14 cellular contexts compared by ENCODE assay signal in the genomic region with DNA sequence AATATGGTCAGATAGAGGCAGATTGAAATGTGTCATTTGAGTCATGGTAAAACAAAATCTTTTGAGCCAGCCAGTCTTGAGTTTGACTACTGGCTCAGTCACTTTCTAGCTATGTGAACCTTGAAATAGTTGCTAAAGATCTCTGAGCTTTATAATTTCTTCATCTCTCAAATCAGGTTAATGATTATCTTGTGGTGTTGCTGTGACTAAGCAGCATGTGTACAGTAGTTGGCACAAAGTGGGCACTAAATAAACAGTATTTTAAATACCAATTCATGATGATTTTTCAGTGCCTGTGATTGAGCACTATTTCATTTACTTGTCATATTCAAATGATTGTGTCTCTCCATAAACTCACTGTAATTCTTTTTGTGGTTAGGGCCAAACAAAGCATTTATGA.
DNase-seq lines count a peak whose midpoint lies in the region; ATAC-seq, FAIRE-seq and TF ChIP-seq lines count a peak whose summit lies in the region.
"Had no signal": no experiment of that assay in that cellular context is flagged by ENCODE, and none has a peak within 500 bp of the region (broad histone marks: within the 10 kb centered on the region; RNA-seq: fewer than 3 reads in every experiment).

No MANE protein-coding gene starts in this region.

- H3K4me3 Mint-ChIP-seq in nephron progenitor cell (no peak overlapping the region), type B pancreatic cell (no peak overlapping the region)
- H3K4me3 Mint-ChIP-seq: CD14-positive monocyte had no signal

- H3K27ac Mint-ChIP-seq in nephron progenitor cell (no peak overlapping the region), type B pancreatic cell (no peak overlapping the region)
- H3K27ac Mint-ChIP-seq: CD14-positive monocyte had no signal

- no peaks in the 10 kb centered on the region for H3K79me2 ChIP-seq in keratinocyte (ENCODE audit: control insufficient read depth, insufficient read depth, low read length)
- H3K79me2 ChIP-seq: parathyroid adenoma had no signal

- H3K27ac ChIP-seq in keratinocyte (ENCODE audit: control insufficient read depth, insufficient read depth, low read length), result peak overlapping the region; percentile 47
- H3K27ac ChIP-seq in upper lobe of left lung, result no peak overlapping the region
- H3K27ac ChIP-seq: parathyroid adenoma, SJSA1 had no signal

- ATAC-seq in GM19463 (IDR thresholded peaks at IDR 0.05; ENCODE audit: unreplicated experiment), result peak; percentile 49
- peak; percentile 38 to 53 for ATAC-seq in upper lobe of left lung (ENCODE audit: low FRiP score in 2 of 2)

- no peak for TF ChIP-seq POLR2A in upper lobe of left lung (IDR thresholded peaks at IDR 0.05)

- H3K9ac ChIP-seq in keratinocyte (ENCODE audit: control insufficient read depth, extremely low read depth, insufficient read depth, low read length), result no peak overlapping the region
- H3K9ac ChIP-seq: parathyroid adenoma had no signal

- H3K4me1 Mint-ChIP-seq in nephron progenitor cell, result peaks cover 15% of the 10 kb centered on the region
- H3K4me1 Mint-ChIP-seq in type B pancreatic cell (ENCODE audit: unreplicated experiment), result peaks cover 4% of the 10 kb centered on the region

- H3K36me3 ChIP-seq in keratinocyte (ENCODE audit: control insufficient read depth in 2 of 2, extremely low read depth in 1 of 2, insufficient read depth in 2 of 2, low read length in 2 of 2) (no peaks in the 10 kb centered on the region), upper lobe of left lung (no peaks in the 10 kb centered on the region)
- H3K36me3 ChIP-seq: SJSA1, stomach had no signal

- H4K20me1 ChIP-seq in keratinocyte (ENCODE audit: control insufficient read depth, extremely low read depth, insufficient read depth, low read length), result no peaks in the 10 kb centered on the region

- no peak overlapping the region for H3K4me2 ChIP-seq in keratinocyte (ENCODE audit: control insufficient read depth, extremely low read depth, insufficient read depth, low read depth, low read length)

- H3K27me3 ChIP-seq in keratinocyte (ENCODE audit: control insufficient read depth, extremely low read depth, insufficient read depth, low read length) (no peaks in the 10 kb centered on the region), upper lobe of left lung (no peaks in the 10 kb centered on the region)
- H3K27me3 ChIP-seq: SJSA1, stomach had no signal

- no peak for TF ChIP-seq EP300 in upper lobe of left lung (IDR thresholded peaks at IDR 0.05)

- peak; percentile 13 for FAIRE-seq in keratinocyte (lab: Jason Lieb, UNC)
- FAIRE-seq: endometrium had no signal

- H3K27me3 Mint-ChIP-seq in nephron progenitor cell (ENCODE audit: low read depth, poor library complexity), result no peaks in the 10 kb centered on the region
- H3K27me3 Mint-ChIP-seq in type B pancreatic cell, result no peaks in the 10 kb centered on the region

- dilution Hi-C loops in keratinocyte (cut with MboI; ENCODE audit: extremely low pct_ligation_motif_present, low sequenced_read_pairs), result no loop called here

- peaks cover 21% of the 10 kb centered on the region for H3K9me3 Mint-ChIP-seq in nephron progenitor cell
- H3K9me3 Mint-ChIP-seq in type B pancreatic cell, result peaks cover 4% of the 10 kb centered on the region

- no peak for TF ChIP-seq CTCF in keratinocyte (optimal IDR thresholded peaks at IDR 0.05 in 1 of 3, IDR thresholded peaks at IDR 0.05 in 1 of 3, conservative IDR thresholded peaks at IDR 0.05 in 1 of 3; ENCODE audit: extremely low read depth in 1 of 3, insufficient read depth in 2 of 3, low read length in 3 of 3)
- TF ChIP-seq CTCF in upper lobe of left lung (IDR thresholded peaks at IDR 0.05), result no peak
- TF ChIP-seq CTCF in nephron progenitor cell (IDR thresholded peaks at IDR 0.05), result no peak
- TF ChIP-seq CTCF in type B pancreatic cell (conservative IDR thresholded peaks at IDR 0.05), result no peak

- H3K4me3 ChIP-seq in keratinocyte (ENCODE audit: control insufficient read depth in 2 of 3, extremely low read depth in 1 of 3, insufficient read depth in 2 of 3, low read depth in 1 of 3, low read length in 3 of 3) (no peak overlapping the region), upper lobe of left lung (no peak overlapping the region)
- H3K4me3 ChIP-seq: K562, SJSA1, stomach had no signal

- H3K4me1 ChIP-seq in keratinocyte (ENCODE audit: control insufficient read depth, extremely low read depth, insufficient read depth, low read length) (peaks cover 23% of the 10 kb centered on the region), upper lobe of left lung (peaks cover 0 to 3% (median 0%) of the 10 kb centered on the region in 4 donors)
- H3K4me1 ChIP-seq: parathyroid adenoma, SJSA1 had no signal

- H3K9me3 ChIP-seq in keratinocyte (ENCODE audit: control insufficient read depth, low read depth, low read length) (no peaks in the 10 kb centered on the region), upper lobe of left lung (peaks cover 0 to 3% (median 0%) of the 10 kb centered on the region in 4 donors)
- H3K9me3 ChIP-seq: SJSA1 had no signal

- H3K36me3 Mint-ChIP-seq in nephron progenitor cell (ENCODE audit: low read depth) (peaks cover 18% of the 10 kb centered on the region), type B pancreatic cell (peaks cover 12% of the 10 kb centered on the region)
- H3K36me3 Mint-ChIP-seq: CD14-positive monocyte had no signal

- no peak overlapping the region for H2AFZ ChIP-seq in keratinocyte (ENCODE audit: control insufficient read depth, low read length)
- H2AFZ ChIP-seq: parathyroid adenoma had no signal

- DNase-seq in HT-29 (ENCODE audit: low spot score), result peak; percentile 82
- DNase-seq in keratinocyte (ENCODE audit: low read depth, low spot score), result no peak
- no peak for DNase-seq in upper lobe of left lung
- DNase-seq in nephron progenitor cell, result no peak
- DNase-seq in type B pancreatic cell (ENCODE audit: extremely low spot score, unreplicated experiment), result no peak
- DNase-seq in NCI-H146 (lab: John Stamatoyannopoulos, UW), result no peak
- DNase-seq: stomach, T1000 had no signal

- no peaks in the 10 kb centered on the region for H3K9me1 ChIP-seq in keratinocyte (ENCODE audit: control insufficient read depth, extremely low read depth, insufficient read depth, low read length)
